Comparison of ENCODE assay signal across 8 cellular contexts in the genomic region with DNA sequence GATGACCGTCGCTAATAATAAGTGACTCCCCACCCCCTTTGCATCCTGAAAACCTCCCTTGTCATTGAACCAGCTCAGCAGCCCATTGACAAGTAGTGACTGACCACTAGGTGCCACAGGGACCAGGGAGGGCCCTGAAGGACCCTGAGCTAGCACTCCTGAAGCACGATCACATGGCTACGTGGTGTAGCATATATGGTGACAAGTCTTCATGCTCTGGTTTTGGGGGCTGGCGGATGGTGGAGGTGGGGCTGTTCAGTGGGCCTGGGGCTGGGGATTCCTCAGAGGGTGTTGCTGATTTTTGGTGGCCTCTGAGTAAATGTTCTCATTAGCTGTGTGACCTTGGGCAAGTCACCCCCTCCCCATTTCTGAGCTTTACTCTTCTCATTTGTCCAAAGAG.
"Had no signal": no experiment of that assay in that cellular context is flagged by ENCODE, and none has a peak within 500 bp of the region (broad histone marks: within the 10 kb centered on the region; RNA-seq: fewer than 3 reads in every experiment).

No MANE protein-coding gene starts in this region.

- H3K27ac Mint-ChIP-seq: HFFc6 had no signal

- H3K36me3 ChIP-seq: HAP-1 had no signal

- H3K27ac ChIP-seq: GM23248 had no signal

- DNase-seq: GM23248, GOT3, H7, HFFc6, IMR-90, KBM-7 had no signal

- H3K4me3 ChIP-seq: GM23248, HAP-1 had no signal

- H2AFZ ChIP-seq: GM23248 had no signal

- H3K9me3 ChIP-seq: HAP-1 had no signal

- ATAC-seq: HCT116 had no signal

- H3K4me1 ChIP-seq: HAP-1 had no signal

- H3K9me3 Mint-ChIP-seq: HFFc6 had no signal

- H3K4me3 Mint-ChIP-seq: HFFc6 had no signal
